17 cellular contexts compared by ENCODE assay signal in genomic region chr2:158127380-158127804, GRCh38. TPM values are rescaled to one million over a fixed set of nuclear protein-coding genes. Genes with fewer than 3 reads are reported as not detected.
DNase-seq lines count a peak whose midpoint lies in the region; ATAC-seq lines count a peak whose summit lies in the region.
"Had no signal": no experiment of that assay in that cellular context is flagged by ENCODE, and none has a peak within 500 bp of the region (broad histone marks: within the 10 kb centered on the region; RNA-seq: fewer than 3 reads in every experiment).

No MANE protein-coding gene starts in this region.

- ATAC-seq in left lobe of liver, result peak; percentile 21
- ATAC-seq: GM23338, Right ventricle myocardium inferior had no signal

- DNase-seq in NCI-H748 (lab: John Stamatoyannopoulos, UW; ENCODE audit: unreplicated experiment) (peak; percentile 19), NCI-H748 treated with DMSO at 0.1 percent for 48 hours (lab: John Stamatoyannopoulos, UW) (no peak), NCI-H69 (lab: John Stamatoyannopoulos, UW) (peak; percentile 28), left lobe of liver (ENCODE audit: low spot score) (no peak), activated T-cell treated with anti-CD3 and anti-CD28 coated beads for 4 hours (no peak), HPDE6-E6E7 (ENCODE audit: extremely low spot score) (no peak), NAMALWA (ENCODE audit: low spot score) (no peak)
- DNase-seq: CD4-positive, CD25-positive, alpha-beta regulatory T cell; DMS 273 treated with DMSO at 0.1 percent for 48 hours; GDM1; IMR-90; NCI-H1105; NCI-H1694; NCI-H446 had no signal

RNA-seq across cellular contexts. Expression of gene UPP2, which starts 25.7 kb away (rescaled TPM):
- total RNA-seq in left lobe of liver, result 0.91 TPM
- total RNA-seq: CD4-positive, CD25-positive, alpha-beta regulatory T cell; GM23338; IMR-90; Right ventricle myocardium inferior; SK-MEL-5 had no signal

Comparison
In these comparisons a context has a peak if more than half of its experiments do, and no peak if none do; other contexts are left out.
1. DNase-seq: peak in NCI-H748 (single experiment) and NCI-H69 (single experiment); none in NCI-H748 treated with DMSO at 0.1 percent for 48 hours (single experiment), left lobe of liver (single experiment), activated T-cell treated with anti-CD3 and anti-CD28 coated beads for 4 hours (single experiment), HPDE6-E6E7 (single experiment) and NAMALWA (single experiment).